Comparison of ENCODE assay signal across 15 cellular contexts in the genomic region with DNA sequence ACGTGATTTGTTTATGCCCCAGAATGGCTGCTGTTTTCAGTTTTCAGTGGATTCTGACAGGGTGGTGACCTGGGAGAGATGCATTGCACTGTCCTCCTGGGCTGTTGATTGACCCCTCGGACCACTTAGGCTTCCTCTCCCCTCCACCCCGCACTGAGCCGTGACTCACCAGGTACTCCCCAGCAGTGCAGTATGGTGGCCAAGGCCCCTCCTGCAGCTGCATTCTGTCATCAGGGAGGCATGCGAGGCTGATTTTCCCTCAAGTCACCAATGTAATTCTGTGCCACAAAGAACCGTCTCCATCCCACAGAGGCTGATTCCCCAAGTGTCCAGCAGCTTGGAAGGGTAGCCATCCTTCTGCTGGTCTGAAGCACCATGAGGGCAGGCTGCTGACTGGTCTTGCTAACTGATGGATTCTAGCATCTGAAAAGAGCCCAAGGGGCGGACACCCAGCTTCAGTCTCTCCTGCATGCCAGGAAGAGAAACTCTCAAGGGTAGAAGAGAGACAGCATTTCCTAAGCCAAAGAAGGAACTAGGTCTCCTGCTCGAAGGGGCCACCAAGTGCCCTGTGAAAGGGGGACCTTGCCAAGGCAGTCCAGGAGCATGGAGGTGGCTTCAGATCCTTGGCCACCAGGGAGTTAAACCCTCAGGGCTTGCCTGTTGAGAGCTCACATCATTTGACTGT.
DNase-seq lines count a peak whose midpoint lies in the region; ATAC-seq and TF ChIP-seq lines count a peak whose summit lies in the region.
"Had no signal": no experiment of that assay in that cellular context is flagged by ENCODE, and none has a peak within 500 bp of the region (broad histone marks: within the 10 kb centered on the region; RNA-seq: fewer than 3 reads in every experiment).

No MANE protein-coding gene starts in this region.

- no peaks in the 10 kb centered on the region for H3K27me3 Mint-ChIP-seq in stimulated activated memory B cell treated with anti-CD40 and anti-IgM and Interleukin-4, amounts not matched to agents 10 μg/mL and 1 μg/mL and 100 μg/mL, for 72 hours
- H3K27me3 Mint-ChIP-seq: naive thymus-derived CD4-positive, alpha-beta T cell had no signal

- no peaks in the 10 kb centered on the region for H3K27me3 ChIP-seq in SJSA1 (replicated peaks)
- H3K27me3 ChIP-seq: heart right ventricle had no signal

- peaks cover 36% of the 10 kb centered on the region for H3K36me3 Mint-ChIP-seq in stimulated activated memory B cell treated with anti-CD40 and anti-IgM and Interleukin-4, amounts not matched to agents 10 μg/mL and 1 μg/mL and 100 μg/mL, for 72 hours

- peak overlapping the region; percentile 86 for H3K27ac Mint-ChIP-seq in stimulated activated memory B cell treated with anti-CD40 and anti-IgM and Interleukin-4, amounts not matched to agents 10 μg/mL and 1 μg/mL and 100 μg/mL, for 72 hours

- no peaks in the 10 kb centered on the region for H3K9me3 ChIP-seq in SJSA1 (replicated peaks)

- H3K4me1 ChIP-seq in SJSA1 (replicated peaks), result peaks cover 27% of the 10 kb centered on the region

- H3K4me1 Mint-ChIP-seq in stimulated activated memory B cell treated with anti-CD40 and anti-IgM and Interleukin-4, amounts not matched to agents 10 μg/mL and 1 μg/mL and 100 μg/mL, for 72 hours, result peaks cover 32% of the 10 kb centered on the region

- no peaks in the 10 kb centered on the region for H3K36me3 ChIP-seq in SJSA1
- H3K36me3 ChIP-seq: heart right ventricle had no signal

- no peak for ATAC-seq in stimulated activated memory B cell treated with anti-CD40 and anti-IgM and Interleukin-4, amounts not matched to agents 10 μg/mL and 1 μg/mL and 100 μg/mL, for 72 hours
- ATAC-seq: heart right ventricle; left colon; naive thymus-derived CD4-positive, alpha-beta T cell had no signal

- no peak for TF ChIP-seq CTCF in fibroblast of mammary gland (conservative IDR thresholded peaks at IDR 0.05; ENCODE audit: control insufficient read depth, insufficient read depth, low read depth, low read length)

- H3K4me3 Mint-ChIP-seq in stimulated activated memory B cell treated with anti-CD40 and anti-IgM and Interleukin-4, amounts not matched to agents 10 μg/mL and 1 μg/mL and 100 μg/mL, for 72 hours, result no peak overlapping the region
- H3K4me3 Mint-ChIP-seq: naive thymus-derived CD4-positive, alpha-beta T cell had no signal

- no peak overlapping the region for H3K4me3 ChIP-seq in SJSA1
- no peak overlapping the region for H3K4me3 ChIP-seq in fibroblast of mammary gland (ENCODE audit: control insufficient read depth, low read depth, low read length)
- H3K4me3 ChIP-seq: heart right ventricle had no signal

- H3K27ac ChIP-seq in SJSA1, result peak overlapping the region; percentile 15; the same call in 1 of the 2 replicates
- H3K27ac ChIP-seq: heart right ventricle had no signal

- DNase-seq in ELR (ENCODE audit: low read depth) (peak; percentile 84), SJSA1 (ENCODE audit: low read depth in 1 of 2, low spot score in 2 of 2) (peak; percentile 53 to 65), fibroblast of mammary gland (ENCODE audit: low read depth) (peak; percentile 61), HuH-7.5 (ENCODE audit: low spot score) (no peak), cerebellar cortex (ENCODE audit: low spot score) (no peak), DMS153 (lab: John Stamatoyannopoulos, UW) (no peak)
- DNase-seq: activated CD8-positive, alpha-beta memory T cell treated with anti-CD3 and anti-CD28 coated beads for 24 hours; activated naive CD4-positive, alpha-beta T cell; central memory CD4-positive, alpha-beta T cell; heart right ventricle; left colon; naive thymus-derived CD4-positive, alpha-beta T cell; NCI-H1092 treated with DMSO at 0.1 percent for 48 hours; NCI-H2227 treated with DMSO at 0.1 percent for 48 hours had no signal

- no peaks in the 10 kb centered on the region for H3K9me3 Mint-ChIP-seq in stimulated activated memory B cell treated with anti-CD40 and anti-IgM and Interleukin-4, amounts not matched to agents 10 μg/mL and 1 μg/mL and 100 μg/mL, for 72 hours

Comparison
In these comparisons a context has a peak if more than half of its experiments do, and no peak if none do; other contexts are left out.
1. DNase-seq: peak in ELR (single experiment), SJSA1 (2 of 2) and fibroblast of mammary gland (single experiment); none in HuH-7.5 (single experiment), cerebellar cortex (single experiment) and DMS153 (single experiment).